Comparison of ENCODE assay signal across 11 cellular contexts in the genomic region with DNA sequence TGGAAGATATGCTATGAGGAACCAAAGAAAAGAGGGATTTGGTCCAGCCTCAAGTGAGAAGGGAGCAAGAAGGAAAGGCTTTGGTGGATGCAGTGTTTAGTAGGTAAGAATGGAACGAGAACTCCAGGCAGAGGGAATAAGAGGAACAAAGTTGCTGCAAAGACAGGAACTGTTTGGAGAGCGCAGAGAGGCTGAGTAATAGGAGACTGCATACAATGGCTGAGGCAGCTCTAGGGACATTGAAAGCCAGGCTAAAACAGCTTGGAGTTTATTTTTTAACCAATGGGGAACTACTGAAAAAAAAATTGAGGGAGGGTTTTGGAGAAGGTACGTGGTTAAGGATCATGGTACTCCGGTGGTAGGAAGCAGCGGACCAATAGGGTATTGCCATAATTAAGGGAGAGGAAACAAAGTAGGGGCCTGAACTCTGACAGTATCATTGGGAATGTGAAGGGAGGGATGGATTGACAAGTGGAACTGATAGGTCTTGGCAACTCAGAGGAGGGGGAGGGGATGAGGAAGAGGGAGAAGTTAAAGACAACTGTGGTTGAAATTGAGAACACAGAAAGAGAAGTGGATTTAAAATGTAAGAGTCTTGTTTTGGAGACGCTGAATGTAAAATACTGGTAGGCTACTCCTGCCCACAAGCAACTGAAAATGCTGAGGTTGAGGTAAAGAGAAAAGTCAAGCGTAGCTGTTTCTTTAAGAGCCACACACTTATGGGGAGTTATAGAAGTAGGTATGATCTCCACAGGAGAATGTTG. TPM values are rescaled to one million over a fixed set of nuclear protein-coding genes. Genes with fewer than 3 reads are reported as not detected.
DNase-seq lines count a peak whose midpoint lies in the region; ATAC-seq, FAIRE-seq and TF ChIP-seq lines count a peak whose summit lies in the region.
"Had no signal": no experiment of that assay in that cellular context is flagged by ENCODE, and none has a peak within 500 bp of the region (broad histone marks: within the 10 kb centered on the region; RNA-seq: fewer than 3 reads in every experiment).

No MANE protein-coding gene starts in this region.

- 69 to 83% methylated on average over 7 of the region's 7 CpGs for WGBS in gastroesophageal sphincter (ENCODE audit: low coverage in 1 of 2), 2 donors

- H3K9me3 ChIP-seq in MM.1S (replicated peaks; ENCODE audit: insufficient read depth, low read length) = no peaks in the 10 kb centered on the region
- no peaks in the 10 kb centered on the region for H3K9me3 ChIP-seq in breast epithelium
- no peaks in the 10 kb centered on the region for H3K9me3 ChIP-seq in gastroesophageal sphincter

- peaks cover 33% of the 10 kb centered on the region for H3F3A ChIP-seq in MM.1S (ENCODE audit: insufficient read depth, low read length)

- H3K4me3 ChIP-seq in MM.1S (ENCODE audit: low read length) (no peak overlapping the region), breast epithelium (no peak overlapping the region), gastroesophageal sphincter (no peak overlapping the region)
- H3K4me3 ChIP-seq: SJSA1 had no signal

- TF ChIP-seq POLR2A in breast epithelium (IDR thresholded peaks at IDR 0.05) (no peak), gastroesophageal sphincter (IDR thresholded peaks at IDR 0.05) (no peak)

- H3K36me3 ChIP-seq in MM.1S (replicated peaks; ENCODE audit: insufficient read depth, low read length) (no peaks in the 10 kb centered on the region), breast epithelium (no peaks in the 10 kb centered on the region), gastroesophageal sphincter (no peaks in the 10 kb centered on the region)
- H3K36me3 ChIP-seq: SJSA1 had no signal

- peak overlapping the region; percentile 15; the same call in 1 of the 2 replicates for H3K27ac ChIP-seq in MM.1S (ENCODE audit: low read length)
- no peak overlapping the region for H3K27ac ChIP-seq in breast epithelium
- H3K27ac ChIP-seq in gastroesophageal sphincter = no peak overlapping the region
- H3K27ac ChIP-seq: SJSA1 had no signal

- H3K4me1 ChIP-seq in MM.1S (ENCODE audit: low read length) = peaks cover 53% of the 10 kb centered on the region
- no peaks in the 10 kb centered on the region for H3K4me1 ChIP-seq in breast epithelium
- peaks cover 0 to 11% (median 0%) of the 10 kb centered on the region in 3 donors for H3K4me1 ChIP-seq in gastroesophageal sphincter
- H3K4me1 ChIP-seq: SJSA1 had no signal

- no peak overlapping the region for H3K9ac ChIP-seq in MM.1S (ENCODE audit: low read length)

- TF ChIP-seq CTCF in MM.1S (IDR thresholded peaks at IDR 0.05; ENCODE audit: low read length) = no peak
- TF ChIP-seq CTCF in breast epithelium (IDR thresholded peaks at IDR 0.05) = no peak
- TF ChIP-seq CTCF in gastroesophageal sphincter (IDR thresholded peaks at IDR 0.05) = no peak

- H3K27me3 ChIP-seq in MM.1S (replicated peaks; ENCODE audit: insufficient read depth, low read length) (peaks cover 22% of the 10 kb centered on the region; the same call in 1 of the 2 replicates), breast epithelium (peaks cover 0 to 31% of the 10 kb centered on the region in 2 donors), gastroesophageal sphincter (peaks cover 54% of the 10 kb centered on the region)

- peak; percentile 31 for DNase-seq in GM19240 (ENCODE audit: insufficient read length, low spot score)
- DNase-seq in MM.1S = peak; percentile 84
- no peak for DNase-seq in sciatic nerve (ENCODE audit: low spot score)
- no peak for DNase-seq in frontal cortex (ENCODE audit: low spot score in 2 of 2)
- no peak for DNase-seq in breast epithelium (ENCODE audit: low spot score in 2 of 2)
- no peak for DNase-seq in activated CD4-positive, alpha-beta T cell treated with anti-CD3 and anti-CD28 coated beads, Interleukin-2, amount 50 U/mL, for 48 hours
- DNase-seq: effector memory CD4-positive, alpha-beta T cell had no signal

- H3K9me2 ChIP-seq in MM.1S (replicated peaks; ENCODE audit: insufficient read depth, low read length) = no peaks in the 10 kb centered on the region

- intact Hi-C loops in sciatic nerve (cut with DNase I) = no loop called here
- intact Hi-C loops in breast epithelium (cut with DNase I; ENCODE audit: low total_unique reads) = no loop called here

- no peak for TF ChIP-seq EP300 in gastroesophageal sphincter (IDR thresholded peaks at IDR 0.05)

- H4K20me1 ChIP-seq in MM.1S (ENCODE audit: insufficient read depth, low read length) = no peaks in the 10 kb centered on the region

- H3K79me2 ChIP-seq in MM.1S (ENCODE audit: low read length) = no peaks in the 10 kb centered on the region

- FAIRE-seq in frontal cortex (lab: Jason Lieb, UNC) = no peak

- H3K4me2 ChIP-seq in MM.1S (ENCODE audit: low read depth, low read length) = no peak overlapping the region

- peak; percentile 68 for ATAC-seq in HG02798 (IDR thresholded peaks at IDR 0.05; ENCODE audit: poor library complexity, unreplicated experiment)
- ATAC-seq in sciatic nerve = peak; percentile 59
- ATAC-seq in gastroesophageal sphincter = no peak
- ATAC-seq: stimulated activated effector memory CD8-positive, alpha-beta T cell treated with anti-CD3 and anti-CD28 coated beads, Interleukin-12 subunit alpha, Interleukin-12 subunit beta, amount 100 ng/mL, for 72 hours had no signal

- no peak overlapping the region for H2AFZ ChIP-seq in MM.1S (ENCODE audit: low read length)

RNA-seq across cellular contexts. Expression of a gene that starts 4.8 kb away (rescaled TPM):
- not detected for total RNA-seq in sciatic nerve
- total RNA-seq in frontal cortex = not detected
- under 1 TPM in 1 of 3 donors, not detected in 2; 0.16 TPM for total RNA-seq in breast epithelium
- total RNA-seq in gastroesophageal sphincter = not detected
- total RNA-seq: SJSA1 had no signal

RNA-seq across cellular contexts. Expression of a gene that starts 18.3 kb away (rescaled TPM):
- total RNA-seq in sciatic nerve = 34.7 TPM
- total RNA-seq in frontal cortex = 21.2 TPM
- total RNA-seq in breast epithelium = 10 to 100 TPM; 29.4 to 32.6 (median 31.1) TPM
- total RNA-seq in gastroesophageal sphincter = 10 to 100 TPM; 21.8 to 29.5 (median 25.2) TPM

Comparison
In these comparisons a context has a peak if more than half of its experiments do, and no peak if none do; other contexts are left out.
1. DNase-seq: peak in GM19240 (single experiment) and MM.1S (single experiment); none in sciatic nerve (single experiment), frontal cortex (0 of 2), breast epithelium (0 of 2) and activated CD4-positive, alpha-beta T cell treated with anti-CD3 and anti-CD28 coated beads, Interleukin-2, amount 50 U/mL, for 48 hours (0 of 2).